8 cellular contexts compared by ENCODE assay signal in the genomic region with DNA sequence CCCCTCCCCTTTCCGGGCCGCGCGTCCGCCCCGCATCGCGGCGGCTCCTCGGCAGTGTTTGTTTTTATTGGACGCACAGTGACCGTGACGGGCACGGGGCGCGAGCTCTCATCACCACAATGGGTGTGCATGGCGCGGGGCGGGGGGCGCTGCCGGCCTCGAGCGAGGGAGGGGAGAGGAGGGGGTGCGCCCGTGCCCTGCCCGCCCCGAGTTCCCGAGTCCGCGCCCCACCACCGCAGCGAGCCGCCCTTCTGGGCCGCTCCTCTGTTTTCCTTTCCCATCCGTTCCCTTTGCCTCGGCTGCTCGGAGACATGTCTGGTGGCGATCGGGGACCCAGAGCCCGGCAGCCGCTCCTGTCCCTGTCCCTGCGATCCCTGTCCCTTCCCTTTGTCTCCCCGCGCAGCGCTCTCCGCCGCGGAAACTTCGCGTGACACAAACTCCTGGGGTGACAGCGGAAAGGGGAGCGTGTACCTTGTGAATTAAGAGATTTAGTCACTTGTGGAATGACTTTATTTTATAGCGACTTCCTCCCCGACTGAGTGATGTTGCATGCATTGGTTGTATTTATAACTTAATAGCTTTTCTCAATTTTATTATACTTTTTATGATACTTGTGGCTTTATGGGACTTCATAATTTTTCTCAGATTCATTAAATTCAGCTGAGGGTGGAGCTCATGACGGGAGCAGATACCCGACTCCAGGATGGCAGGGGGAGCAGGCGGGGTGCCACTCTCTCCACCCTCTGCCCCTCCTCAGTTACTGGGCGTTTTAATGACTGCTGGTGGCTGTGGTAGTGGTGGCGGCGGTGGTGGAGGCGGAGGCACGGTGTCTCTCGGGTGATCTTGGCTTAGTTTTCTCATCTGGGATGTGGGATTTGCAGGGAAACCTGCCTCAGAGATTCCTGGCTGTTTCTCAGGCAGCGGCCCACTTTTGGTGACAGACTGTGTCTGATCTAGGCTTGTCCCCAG. TPM values are rescaled to one million over a fixed set of nuclear protein-coding genes. Genes with fewer than 3 reads are reported as not detected.
A peak's percentile ranks its signal among the peaks of the same experiment; 100 is the strongest.
DNase-seq lines count a peak whose midpoint lies in the region; TF ChIP-seq lines count a peak whose summit lies in the region.

No MANE protein-coding gene starts in this region.

- peak overlapping the region; percentile 33 to 43 (median 35) for H3K4me3 ChIP-seq in stomach

- intact Hi-C loops in stomach (cut with DNase I; ENCODE audit: low total_unique reads): no loop called here

- H3K4me3 Mint-ChIP-seq in activated naive CD8-positive, alpha-beta T cell: peak overlapping the region; percentile 85

- DNase-seq in NCI-H748 (lab: John Stamatoyannopoulos, UW; ENCODE audit: unreplicated experiment) (peak; percentile 71), NCI-H748 treated with DMSO at 0.1 percent for 48 hours (lab: John Stamatoyannopoulos, UW) (no peak), iPS-NIHi7 (ENCODE audit: extremely low spot score) (peak; percentile 55), stomach (no peak), medulla oblongata (ENCODE audit: extremely low spot score) (no peak), NCI-H1048 (lab: John Stamatoyannopoulos, UW) (no peak), SHP77 treated with DMSO at 0.1 percent for 48 hours (lab: John Stamatoyannopoulos, UW) (no peak)

- peaks cover 13 to 98% (median 66%) of the 10 kb centered on the region in 3 donors for H3K27me3 ChIP-seq in stomach

- H3K36me3 ChIP-seq in stomach: no peaks in the 10 kb centered on the region

- H3K9me3 ChIP-seq in stomach: no peaks in the 10 kb centered on the region

- H3K36me3 Mint-ChIP-seq in activated naive CD8-positive, alpha-beta T cell: no peaks in the 10 kb centered on the region

- no peaks in the 10 kb centered on the region for H3K9me3 Mint-ChIP-seq in activated naive CD8-positive, alpha-beta T cell (ENCODE audit: low read depth)

- peaks cover 12 to 20% (median 16%) of the 10 kb centered on the region in 4 donors for H3K4me1 ChIP-seq in stomach

- TF ChIP-seq POLR2A in stomach (IDR thresholded peaks at IDR 0.05): no peak

- H3K27ac ChIP-seq in stomach: no peak overlapping the region

- no peak for TF ChIP-seq CTCF in stomach (IDR thresholded peaks at IDR 0.05)

- peaks cover 12% of the 10 kb centered on the region for H3K4me1 Mint-ChIP-seq in activated naive CD8-positive, alpha-beta T cell (ENCODE audit: low read depth)

- WGBS in stomach, 5 donors: 3 to 11% (median 5%) methylated on average over 38 to 63 of the region's 64 CpGs

- TF ChIP-seq EP300 in stomach (IDR thresholded peaks at IDR 0.05): no peak

- H3K27me3 Mint-ChIP-seq in activated naive CD8-positive, alpha-beta T cell: peaks cover 29% of the 10 kb centered on the region

- H3K27ac Mint-ChIP-seq in activated naive CD8-positive, alpha-beta T cell: no peak overlapping the region

RNA-seq across cellular contexts. Expression of a gene that starts 40.8 kb away (rescaled TPM):
- 10 to 100 TPM in 2 of 5 donors, 1 to 10 TPM in 2, not detected in 1; 1.8 to 38.5 (median 7.4) TPM for total RNA-seq in stomach
- 1 to 10 TPM; 2.4 to 8.0 (median 7.8) TPM for polyA plus RNA-seq in stomach

RNA-seq across cellular contexts. Expression of a gene that starts 50.5 kb away (rescaled TPM):
- total RNA-seq in stomach: 100 to 1,000 TPM in 1 of 5 donors, 10 to 100 TPM in 2, 1 to 10 TPM in 2; 8.5 to 339 (median 14.9) TPM
- 10 to 100 TPM; 11.0 to 12.1 (median 11.0) TPM for polyA plus RNA-seq in stomach

Comparison
In these comparisons a context has a peak if more than half of its experiments do, and no peak if none do; other contexts are left out.
1. DNase-seq: peak in NCI-H748 (single experiment) and iPS-NIHi7 (single experiment); none in NCI-H748 treated with DMSO at 0.1 percent for 48 hours (single experiment), stomach (single experiment), medulla oblongata (single experiment), NCI-H1048 (single experiment) and SHP77 treated with DMSO at 0.1 percent for 48 hours (single experiment).